ENCODE assay signal across 22 cellular contexts in the genomic region with DNA sequence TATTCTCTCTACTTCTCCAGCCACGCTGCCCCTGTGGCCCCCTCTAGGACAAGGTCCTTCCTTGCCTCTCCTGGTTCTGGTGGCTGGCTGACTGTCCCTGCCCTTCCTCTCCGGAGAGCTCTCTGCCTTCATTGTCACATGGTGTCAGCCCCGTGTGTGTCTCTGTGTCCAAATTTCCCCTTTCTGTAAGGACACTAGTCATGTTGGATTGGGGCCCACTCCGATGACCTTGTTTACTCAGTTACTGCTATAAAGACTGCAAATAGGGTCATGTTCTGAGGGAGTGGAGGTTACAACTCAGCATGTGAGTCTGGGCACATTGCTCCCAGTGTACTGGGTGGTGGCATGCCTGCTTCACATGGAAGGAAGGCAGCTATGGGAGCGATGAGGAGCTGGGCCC.
"Had no signal": no experiment of that assay in that cellular context is flagged by ENCODE, and none has a peak within 500 bp of the region (broad histone marks: within the 10 kb centered on the region; RNA-seq: fewer than 3 reads in every experiment).

No MANE protein-coding gene starts in this region.

- ATAC-seq: naive thymus-derived CD8-positive, alpha-beta T cell; psoas muscle; stimulated activated effector memory CD8-positive, alpha-beta T cell treated with anti-CD3 and anti-CD28 coated beads, Interleukin-12 subunit alpha, Interleukin-12 subunit beta, amount 100 ng/mL, for 72 hours; stimulated activated naive CD8-positive, alpha-beta T cell treated with anti-CD3 and anti-CD28 coated beads, Interleukin-15, amount 100 ng/mL, for 72 hours had no signal

- H3K4me1 ChIP-seq: breast epithelium, esophagus muscularis mucosa, psoas muscle, transverse colon had no signal

- FAIRE-seq: frontal cortex, urothelium cell line had no signal

- DNase-seq: activated CD4-positive, alpha-beta memory T cell treated with anti-CD3 and anti-CD28 coated beads for 36 hours; activated CD4-positive, alpha-beta T cell treated with anti-CD3 and anti-CD28 coated beads for 4 hours; activated CD4-positive, CD25-positive, alpha-beta regulatory T cell; activated naive CD4-positive, alpha-beta T cell treated with Interleukin-2 at 50 U/mL for 16 hours; activated naive CD8-positive, alpha-beta T cell treated with anti-CD3 and anti-CD28 coated beads for 36 hours; activated T-cell treated with anti-CD3 and anti-CD28 coated beads, Interleukin-2, amount 50 U/mL, for 48 hours; amniotic stem cell; glutamatergic neuron; naive thymus-derived CD8-positive, alpha-beta T cell; psoas muscle; right cardiac atrium; stimulated activated CD4-positive, alpha-beta T cell treated with anti-CD3 and anti-CD28 coated beads, Interleukin-1b, Interleukin-23, amount 100 ng/mL, for 48 hours; stimulated activated naive CD8-positive, alpha-beta T cell treated with anti-CD3 and anti-CD28 coated beads, Interleukin-15, amount 100 ng/mL, for 72 hours; T1000; transverse colon had no signal

- H3K36me3 ChIP-seq: breast epithelium, esophagus muscularis mucosa, transverse colon had no signal

- H3K9me3 ChIP-seq: breast epithelium, esophagus muscularis mucosa, psoas muscle, transverse colon had no signal

- H3K4me3 ChIP-seq: breast epithelium, coronary artery, esophagus muscularis mucosa, psoas muscle, skin epidermis, transverse colon had no signal

- H3K27ac ChIP-seq: breast epithelium, coronary artery, esophagus muscularis mucosa, psoas muscle, skin epidermis, transverse colon had no signal

- H3K27me3 ChIP-seq: breast epithelium, esophagus muscularis mucosa, transverse colon had no signal
